10 cellular contexts compared by ENCODE assay signal in the genomic region with DNA sequence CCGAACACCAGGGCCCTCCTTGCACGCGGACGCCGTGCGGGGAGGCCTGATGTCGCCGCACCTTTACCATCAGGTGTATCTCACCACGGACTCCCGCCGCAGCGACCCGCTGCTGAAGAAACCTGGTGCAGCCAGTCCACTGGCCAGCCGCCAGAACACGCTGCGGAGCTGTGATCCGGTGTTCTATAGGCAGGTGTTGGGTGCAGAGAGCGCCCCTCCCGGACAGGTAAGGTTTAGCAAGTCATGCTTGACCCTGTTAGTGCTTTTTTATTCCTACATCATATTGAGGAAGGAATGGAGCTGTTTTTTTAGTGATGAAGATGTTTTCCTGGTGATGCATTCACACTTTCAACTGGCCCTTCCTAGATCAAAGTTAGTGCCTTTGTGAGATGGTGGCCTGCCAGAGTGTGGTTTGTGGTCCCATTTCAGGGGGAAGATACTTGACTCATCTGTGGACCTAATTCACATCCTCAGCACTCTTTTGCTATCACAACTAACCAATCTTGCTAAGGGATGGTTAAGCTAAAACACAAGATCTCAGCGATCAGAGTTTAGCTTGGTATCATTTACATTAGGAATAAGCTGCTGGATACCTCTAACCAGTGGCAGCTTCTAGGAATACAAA. TPM values are rescaled to one million over a fixed set of nuclear protein-coding genes. Genes with fewer than 3 reads are reported as not detected.
DNase-seq lines count a peak whose midpoint lies in the region; ATAC-seq, FAIRE-seq and TF ChIP-seq lines count a peak whose summit lies in the region.
"Had no signal": no experiment of that assay in that cellular context is flagged by ENCODE, and none has a peak within 500 bp of the region (broad histone marks: within the 10 kb centered on the region; RNA-seq: fewer than 3 reads in every experiment).

No MANE protein-coding gene starts in this region.

- H2AFZ ChIP-seq in keratinocyte (ENCODE audit: control insufficient read depth, low read length) = no peak overlapping the region

- H3K36me3 ChIP-seq in ascending aorta = no peaks in the 10 kb centered on the region
- H3K36me3 ChIP-seq in keratinocyte (ENCODE audit: control insufficient read depth in 2 of 2, extremely low read depth in 1 of 2, insufficient read depth in 2 of 2, low read length in 2 of 2) = peaks cover 0 to 1% of the 10 kb centered on the region in 2 experiments
- no peaks in the 10 kb centered on the region for H3K36me3 ChIP-seq in suprapubic skin
- H3K36me3 ChIP-seq in adrenal gland (replicated peaks in 1 of 2) = no peaks in the 10 kb centered on the region

- dilution Hi-C loops in keratinocyte (cut with MboI; ENCODE audit: extremely low pct_ligation_motif_present, low sequenced_read_pairs) = no loop called here

- H3K4me3 ChIP-seq in ascending aorta (peak overlapping the region; percentile 77 to 83), keratinocyte (ENCODE audit: control insufficient read depth in 2 of 3, extremely low read depth in 1 of 3, insufficient read depth in 2 of 3, low read depth in 1 of 3, low read length in 3 of 3) (peak overlapping the region in 2 of 3 experiments; percentile 5 to 19), suprapubic skin (peak overlapping the region; percentile 80), adrenal gland (peak overlapping the region in 1 of 4 donors; percentile 14)
- H3K4me3 ChIP-seq: SJSA1 had no signal

- TF ChIP-seq POLR2A in suprapubic skin (IDR thresholded peaks at IDR 0.05) = no peak
- TF ChIP-seq POLR2A in adrenal gland (IDR thresholded peaks at IDR 0.05) = no peak

- H3K9me1 ChIP-seq in keratinocyte (ENCODE audit: control insufficient read depth, extremely low read depth, insufficient read depth, low read length) = no peaks in the 10 kb centered on the region

- DNase-seq in ascending aorta (ENCODE audit: low spot score in 2 of 2) (no peak), keratinocyte (ENCODE audit: low read depth, low spot score) (peak; percentile 44), suprapubic skin (ENCODE audit: low spot score in 2 of 2) (no peak), NK-92 (lab: John Stamatoyannopoulos, UW; ENCODE audit: unreplicated experiment) (no peak), left lobe of liver (ENCODE audit: low spot score) (no peak), adrenal gland (no peak)
- DNase-seq: aorta had no signal

- TF ChIP-seq EP300 in suprapubic skin (IDR thresholded peaks at IDR 0.05) = no peak

- H3K27ac ChIP-seq in ascending aorta = no peak overlapping the region
- no peak overlapping the region for H3K27ac ChIP-seq in keratinocyte (ENCODE audit: control insufficient read depth, insufficient read depth, low read length)
- no peak overlapping the region for H3K27ac ChIP-seq in suprapubic skin
- no peak overlapping the region for H3K27ac ChIP-seq in adrenal gland
- H3K27ac ChIP-seq: SJSA1 had no signal

- ATAC-seq in HG02938 (IDR thresholded peaks at IDR 0.05; ENCODE audit: unreplicated experiment) = peak; percentile 28
- ATAC-seq in left lobe of liver = no peak
- ATAC-seq in HG02610 (IDR thresholded peaks at IDR 0.05; ENCODE audit: unreplicated experiment) = no peak

- no peaks in the 10 kb centered on the region for H3K9me3 ChIP-seq in ascending aorta
- H3K9me3 ChIP-seq in keratinocyte (ENCODE audit: control insufficient read depth, low read depth, low read length) = no peaks in the 10 kb centered on the region
- no peaks in the 10 kb centered on the region for H3K9me3 ChIP-seq in suprapubic skin
- no peaks in the 10 kb centered on the region for H3K9me3 ChIP-seq in adrenal gland (replicated peaks in 1 of 3)
- H3K9me3 ChIP-seq: SJSA1 had no signal

- FAIRE-seq in keratinocyte (lab: Jason Lieb, UNC) = peak; percentile 60

- intact Hi-C loops in ascending aorta (cut with DNase I) (loop anchor here (5.0 kb wide), 1 partner anchor 139 kb away; the partner anchor contains the start of gene DIAPH1), adrenal gland (cut with DNase I) (loop anchor here (1.0 to 5.0 kb wide), 2 partner anchors 9 to 39 kb away; no protein-coding TSS in a partner anchor)

- WGBS in suprapubic skin = 20% methylated on average over 19 of the region's 20 CpGs
- WGBS in adrenal gland, 4 donors = 47 to 61% (median 54%) methylated on average over 15 to 20 of the region's 20 CpGs

- H3K4me1 ChIP-seq in ascending aorta (peaks cover 19 to 46% of the 10 kb centered on the region in 2 donors), keratinocyte (ENCODE audit: control insufficient read depth, extremely low read depth, insufficient read depth, low read length) (peaks cover 19% of the 10 kb centered on the region), suprapubic skin (peaks cover 49% of the 10 kb centered on the region), adrenal gland (replicated peaks in 1 of 2) (peaks cover 5 to 43% of the 10 kb centered on the region in 2 donors)

- H3K79me2 ChIP-seq in keratinocyte (ENCODE audit: control insufficient read depth, insufficient read depth, low read length) = peaks cover 7% of the 10 kb centered on the region

- H3K27me3 ChIP-seq in ascending aorta (no peaks in the 10 kb centered on the region), keratinocyte (ENCODE audit: control insufficient read depth, extremely low read depth, insufficient read depth, low read length) (peaks cover 5% of the 10 kb centered on the region), suprapubic skin (no peaks in the 10 kb centered on the region), adrenal gland (no peaks in the 10 kb centered on the region)
- H3K27me3 ChIP-seq: SJSA1 had no signal

- TF ChIP-seq CTCF in ascending aorta (IDR thresholded peaks at IDR 0.05) (peak in 1 of 3 experiments; percentile 4), keratinocyte (optimal IDR thresholded peaks at IDR 0.05 in 1 of 3, IDR thresholded peaks at IDR 0.05 in 1 of 3, conservative IDR thresholded peaks at IDR 0.05 in 1 of 3; ENCODE audit: extremely low read depth in 1 of 3, insufficient read depth in 2 of 3, low read length in 3 of 3) (peak; percentile 82 to 85 (median 85)), suprapubic skin (IDR thresholded peaks at IDR 0.05) (peak in 1 of 2 donors; percentile 53), adrenal gland (IDR thresholded peaks at IDR 0.05) (no peak)

- no peak overlapping the region for H3K9ac ChIP-seq in keratinocyte (ENCODE audit: control insufficient read depth, extremely low read depth, insufficient read depth, low read length)

- no peaks in the 10 kb centered on the region for H4K20me1 ChIP-seq in keratinocyte (ENCODE audit: control insufficient read depth, extremely low read depth, insufficient read depth, low read length)

- peak overlapping the region; percentile 97 for H3K4me2 ChIP-seq in keratinocyte (ENCODE audit: control insufficient read depth, extremely low read depth, insufficient read depth, low read depth, low read length)

RNA-seq across cellular contexts. Expression of gene PCDHGC3, which starts 2.7 kb away (rescaled TPM):
- 51.4 TPM for total RNA-seq in ascending aorta
- polyA plus RNA-seq in keratinocyte = 9.8 to 45.1 TPM (median 15.2 TPM) in 3 replicates
- 13.6 TPM for polyA plus RNA-seq in keratinocyte (2011; ENCODE audit: low read depth)
- 14.4 TPM in 2 replicates for polyA plus RNA-seq in keratinocyte (2011; cell fraction: cytosol; rRNA removed)
- polyA plus RNA-seq in keratinocyte (2011; cell fraction: nucleus; rRNA removed) = 61.1 and 61.9 TPM in 2 replicates
- 54.2 and 60.9 TPM in 2 replicates for polyA plus RNA-seq in keratinocyte (2012; ENCODE audit: low replicate concordance)
- polyA minus RNA-seq in keratinocyte = 13.3 to 68.5 TPM (median 17.7 TPM) in 3 replicates
- 22.8 TPM for polyA minus RNA-seq in keratinocyte (2011; cell fraction: cytosol; rRNA and poly(A)+ RNA removed)
- polyA minus RNA-seq in keratinocyte (2011; cell fraction: nucleus; rRNA and poly(A)+ RNA removed) = 59.0 and 78.7 TPM in 2 replicates
- total RNA-seq in suprapubic skin = 10 to 100 TPM; 30.0 to 73.4 (median 60.4) TPM
- total RNA-seq in left lobe of liver = 8.5 TPM
- total RNA-seq in adrenal gland = 100 to 1,000 TPM in 1 of 8 donors, 10 to 100 TPM in 7; 43.3 to 103 (median 77.6) TPM
- polyA plus RNA-seq in adrenal gland = 100 to 1,000 TPM in 1 of 3 donors, 10 to 100 TPM in 2; 70.4 to 112 (median 90.9) TPM

RNA-seq across cellular contexts. Expression of gene PCDHGC4, which starts 6.4 kb away (rescaled TPM):
- total RNA-seq in ascending aorta (59.3 TPM), suprapubic skin (10 to 100 TPM in 3 of 4 donors, 1 to 10 TPM in 1; 2.7 to 30.6 (median 15.0) TPM), left lobe of liver (0.65 TPM), adrenal gland (1 to 10 TPM in 7 of 8 donors, under 1 TPM in 1; 0.30 to 6.1 (median 2.2) TPM)
- polyA plus RNA-seq in keratinocyte (0.12 to 0.15 TPM (median 0.13 TPM) in 3 replicates), adrenal gland (1 to 10 TPM in 1 of 3 donors, under 1 TPM in 2; 0.03 to 1.0 (median 0.53) TPM)
- not detected for polyA plus RNA-seq in keratinocyte (2011; ENCODE audit: low read depth)
- polyA plus RNA-seq in keratinocyte (2011; cell fraction: cytosol; rRNA removed) = 0.10 TPM in 1 of 2 replicates, not detected in the other
- 0.65 and 0.96 TPM in 2 replicates for polyA plus RNA-seq in keratinocyte (2011; cell fraction: nucleus; rRNA removed)
- 0.15 and 0.37 TPM in 2 replicates for polyA plus RNA-seq in keratinocyte (2012; ENCODE audit: low replicate concordance)
- polyA minus RNA-seq in keratinocyte = 1.8 to 3.7 TPM (median 2.6 TPM) in 3 replicates
- polyA minus RNA-seq in keratinocyte (2011; cell fraction: cytosol; rRNA and poly(A)+ RNA removed) = not detected
- polyA minus RNA-seq in keratinocyte (2011; cell fraction: nucleus; rRNA and poly(A)+ RNA removed) = 1.4 and 3.3 TPM in 2 replicates

RNA-seq across cellular contexts. Expression of gene PCDHGC5, which starts 10.4 kb away (rescaled TPM):
- total RNA-seq in ascending aorta = 0.11 TPM
- 0.77 to 1.6 TPM (median 1.5 TPM) in 3 replicates for polyA plus RNA-seq in keratinocyte
- polyA plus RNA-seq in keratinocyte (2011; ENCODE audit: low read depth) = 0.12 TPM
- polyA plus RNA-seq in keratinocyte (2011; cell fraction: cytosol; rRNA removed) = 0.09 and 0.13 TPM in 2 replicates
- polyA plus RNA-seq in keratinocyte (2011; cell fraction: nucleus; rRNA removed) = 2.5 and 2.7 TPM in 2 replicates
- polyA plus RNA-seq in keratinocyte (2012; ENCODE audit: low replicate concordance) = 0.39 and 1.6 TPM in 2 replicates
- polyA minus RNA-seq in keratinocyte = 4.0 to 6.2 TPM (median 5.4 TPM) in 3 replicates
- 1.3 TPM for polyA minus RNA-seq in keratinocyte (2011; cell fraction: cytosol; rRNA and poly(A)+ RNA removed)
- polyA minus RNA-seq in keratinocyte (2011; cell fraction: nucleus; rRNA and poly(A)+ RNA removed) = 6.4 and 7.8 TPM in 2 replicates
- 10 to 100 TPM in 1 of 4 donors, 1 to 10 TPM in 3; 1.6 to 10.5 (median 3.2) TPM for total RNA-seq in suprapubic skin
- total RNA-seq in left lobe of liver = 0.40 TPM
- total RNA-seq in adrenal gland = 1 to 10 TPM in 7 of 8 donors, under 1 TPM in 1; 0.77 to 5.2 (median 3.1) TPM
- polyA plus RNA-seq in adrenal gland = 1 to 10 TPM in 1 of 3 donors, under 1 TPM in 2; 0.10 to 1.1 (median 0.33) TPM

RNA-seq across cellular contexts. Expression of gene PCDHGA12, which starts 48.1 kb away (rescaled TPM):
- total RNA-seq in ascending aorta (18.5 TPM), suprapubic skin (10 to 100 TPM in 1 of 4 donors, 1 to 10 TPM in 3; 2.9 to 13.4 (median 6.6) TPM), left lobe of liver (1.0 TPM), adrenal gland (10 to 100 TPM; 10.2 to 29.1 (median 15.0) TPM)
- polyA plus RNA-seq in keratinocyte (0.69 to 1.9 TPM (median 1.0 TPM) in 3 replicates), adrenal gland (1 to 10 TPM in 2 of 3 donors, under 1 TPM in 1; 0.34 to 5.6 (median 3.8) TPM)
- polyA plus RNA-seq in keratinocyte (2011; ENCODE audit: low read depth) = 1.9 TPM
- polyA plus RNA-seq in keratinocyte (2011; cell fraction: cytosol; rRNA removed) = 0.43 and 0.55 TPM in 2 replicates
- 2.9 and 4.3 TPM in 2 replicates for polyA plus RNA-seq in keratinocyte (2011; cell fraction: nucleus; rRNA removed)
- 1.3 and 2.5 TPM in 2 replicates for polyA plus RNA-seq in keratinocyte (2012; ENCODE audit: low replicate concordance)
- polyA minus RNA-seq in keratinocyte = 2.2 to 3.3 TPM (median 2.8 TPM) in 3 replicates
- 1.3 TPM for polyA minus RNA-seq in keratinocyte (2011; cell fraction: cytosol; rRNA and poly(A)+ RNA removed)
- polyA minus RNA-seq in keratinocyte (2011; cell fraction: nucleus; rRNA and poly(A)+ RNA removed) = 6.3 and 9.2 TPM in 2 replicates

RNA-seq across cellular contexts. Expression of gene PCDHGA11, which starts 57.6 kb away (rescaled TPM):
- 5.3 TPM for total RNA-seq in ascending aorta
- 1.4 to 2.5 TPM (median 1.4 TPM) in 3 replicates for polyA plus RNA-seq in keratinocyte
- polyA plus RNA-seq in keratinocyte (2011; ENCODE audit: low read depth) = 1.1 TPM
- polyA plus RNA-seq in keratinocyte (2011; cell fraction: cytosol; rRNA removed) = 0.30 and 0.40 TPM in 2 replicates
- 4.1 and 4.3 TPM in 2 replicates for polyA plus RNA-seq in keratinocyte (2011; cell fraction: nucleus; rRNA removed)
- polyA plus RNA-seq in keratinocyte (2012; ENCODE audit: low replicate concordance) = 1.2 and 2.1 TPM in 2 replicates
- polyA minus RNA-seq in keratinocyte = 2.3 to 3.2 TPM (median 2.6 TPM) in 3 replicates
- 1.2 TPM for polyA minus RNA-seq in keratinocyte (2011; cell fraction: cytosol; rRNA and poly(A)+ RNA removed)
- 7.5 and 12.0 TPM in 2 replicates for polyA minus RNA-seq in keratinocyte (2011; cell fraction: nucleus; rRNA and poly(A)+ RNA removed)
- 10 to 100 TPM in 1 of 4 donors, 1 to 10 TPM in 3; 3.4 to 14.3 (median 6.9) TPM for total RNA-seq in suprapubic skin
- total RNA-seq in left lobe of liver = 0.68 TPM
- 1 to 10 TPM; 1.6 to 4.9 (median 3.3) TPM for total RNA-seq in adrenal gland
- 1 to 10 TPM in 2 of 3 donors, under 1 TPM in 1; 0.44 to 2.0 (median 1.4) TPM for polyA plus RNA-seq in adrenal gland

Comparison
In these comparisons a context has a peak if more than half of its experiments do, and no peak if none do; other contexts are left out.
1. CTCF ChIP-seq: peak in keratinocyte (3 of 3); none in adrenal gland (0 of 6).